In the genomic region with DNA sequence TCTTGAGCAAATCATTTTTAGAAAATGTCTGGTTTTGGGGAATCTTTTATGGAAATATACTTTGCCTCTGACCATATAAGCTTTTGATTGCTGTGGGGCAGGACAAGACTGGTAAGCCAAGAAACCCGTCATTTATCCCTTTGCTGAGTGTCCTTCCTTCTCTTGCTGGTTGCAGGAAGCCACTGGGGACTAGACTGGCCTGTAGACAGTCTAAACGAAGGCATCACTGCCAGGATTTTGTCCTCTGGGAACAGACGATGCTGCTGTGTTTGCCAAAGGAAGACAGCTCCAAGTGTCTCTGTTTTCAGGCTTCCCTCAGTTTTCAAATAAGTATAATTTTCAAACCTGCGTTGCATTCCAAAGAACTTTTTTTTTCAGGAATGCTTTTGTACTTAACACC, we compare ENCODE assay signal across 32 cellular contexts.
"Had no signal": no experiment of that assay in that cellular context is flagged by ENCODE, and none has a peak within 500 bp of the region (broad histone marks: within the 10 kb centered on the region; RNA-seq: fewer than 3 reads in every experiment).

No MANE protein-coding gene starts in this region.

- H3K36me3 ChIP-seq: ascending aorta, cardiac muscle cell, MG63, Peyer's patch had no signal

- H3K9me3 ChIP-seq: ascending aorta, Peyer's patch had no signal

- H3K27me3 ChIP-seq: ascending aorta, cardiac muscle cell, MG63, Peyer's patch had no signal

- H3K4me3 ChIP-seq: ascending aorta, cardiac muscle cell, MG63, Peyer's patch had no signal

- H3K4me1 ChIP-seq: ascending aorta, Peyer's patch had no signal

- DNase-seq: activated B cell treated with CpG ODN at 0.5 μM for 24 hours; activated CD4-positive, alpha-beta memory T cell treated with anti-CD3 and anti-CD28 coated beads for 36 hours; activated CD4-positive, alpha-beta T cell treated with anti-CD3 and anti-CD28 coated beads for 4 hours; activated CD4-positive, alpha-beta T cell treated with anti-CD3 and anti-CD28 coated beads, Interleukin-2, amount 50 U/mL, for 1 hour; activated CD4-positive, CD25-positive, alpha-beta regulatory T cell treated with anti-CD3 and anti-CD28 coated beads, Interleukin-2, amount 50 U/mL, for 72 hours; activated CD8-positive, alpha-beta memory T cell treated with anti-CD3 and anti-CD28 coated beads, Interleukin-2, amount 50 U/mL, for 48 hours; activated effector memory CD4-positive, alpha-beta T cell treated with Interleukin-2 at 50 U/mL for 16 hours; activated naive CD4-positive, alpha-beta T cell treated with anti-CD3 and anti-CD28 coated beads, Interleukin-2, amount 10 ng/mL, durations not matched to agents 7 days and 5 days; activated naive CD8-positive, alpha-beta T cell treated with anti-CD3 and anti-CD28 coated beads, Interleukin-2, amount 50 U/mL, for 24 hours; activated T-cell treated with anti-CD3 and anti-CD28 coated beads, Interleukin-2, amount 50 U/mL, for 48 hours; amygdala; Kasumi-1; KG1; MG63; NCI-H1048; NCI-H1105 treated with DMSO at 0.1 percent for 48 hours; NCI-H1436; NCI-H1694 treated with DMSO at 0.1 percent for 48 hours; NCI-H2029; NCI-H345; NCI-H524 treated with DMSO at 0.1 percent for 48 hours; NK-92 treated with Interleukin-12 subunit alpha and Interleukin-12 subunit beta, amount 100 ng/mL, for 24 hours; PC-3; Peyer's patch; RPMI8226; SW 1271; T-helper 1 cell; T-helper 2 cell; T-helper 9 cell had no signal

- H3K27ac ChIP-seq: ascending aorta, cardiac muscle cell, Peyer's patch, VCaP had no signal
